In the genomic region with DNA sequence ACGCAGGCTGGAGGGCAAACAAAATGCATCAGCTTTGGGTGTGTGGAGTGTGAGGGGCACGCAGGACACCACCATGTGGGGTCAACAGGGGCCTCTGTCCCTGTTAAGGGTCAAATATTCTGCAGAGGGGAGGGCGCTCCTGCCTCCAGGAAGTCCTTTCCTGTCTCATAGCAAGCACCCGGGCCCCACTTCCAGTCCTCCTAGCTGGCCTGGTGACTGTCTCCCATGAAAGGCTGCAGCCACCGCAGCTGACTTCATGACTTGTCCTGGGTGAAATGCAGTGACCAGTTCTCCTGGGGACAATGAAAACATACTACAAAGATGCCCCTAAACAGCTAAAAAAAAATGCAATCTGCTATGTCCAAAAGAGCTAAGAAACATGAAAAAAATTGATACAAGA, we compare ENCODE assay signal across 16 cellular contexts. TPM values are rescaled to one million over a fixed set of nuclear protein-coding genes. Genes with fewer than 3 reads are reported as not detected.
DNase-seq lines count a peak whose midpoint lies in the region; ATAC-seq and TF ChIP-seq lines count a peak whose summit lies in the region.
"Had no signal": no experiment of that assay in that cellular context is flagged by ENCODE, and none has a peak within 500 bp of the region (broad histone marks: within the 10 kb centered on the region; RNA-seq: fewer than 3 reads in every experiment).

No MANE protein-coding gene starts in this region.

- no peak overlapping the region for H3K4me3 ChIP-seq in left ventricle myocardium inferior
- H3K4me3 ChIP-seq: GM12878, HAP-1 had no signal

- H3K27ac ChIP-seq in left ventricle myocardium inferior (replicated peaks) = no peak overlapping the region

- ATAC-seq in activated T-cell treated with anti-CD3 and anti-CD28 coated beads, Interleukin-2, amount 50 U/mL, for 4 hours = no peak
- ATAC-seq: GM12878, Right ventricle myocardium inferior had no signal

- TF ChIP-seq CTCF in chondrocyte (IDR thresholded peaks at IDR 0.05) (no peak), neural crest cell (conservative IDR thresholded peaks at IDR 0.05) (no peak), left ventricle myocardium inferior (IDR thresholded peaks at IDR 0.05; ENCODE audit: borderline replicate concordance) (no peak)

- H3K27me3 ChIP-seq in left ventricle myocardium inferior (ENCODE audit: low read depth) = no peaks in the 10 kb centered on the region

- no peaks in the 10 kb centered on the region for H3K36me3 ChIP-seq in left ventricle myocardium inferior
- H3K36me3 ChIP-seq: HAP-1 had no signal

- H3K4me1 ChIP-seq in left ventricle myocardium inferior = peaks cover 24% of the 10 kb centered on the region
- H3K4me1 ChIP-seq: HAP-1 had no signal

- intact Hi-C loops in left ventricle myocardium inferior (cut with micrococcal nuclease) = no loop called here

- peaks cover 32% of the 10 kb centered on the region for H3K4me1 Mint-ChIP-seq in activated T-cell treated with anti-CD3 and anti-CD28 coated beads, Interleukin-2, amount 50 U/mL, for 24 hours (ENCODE audit: low read depth)
- H3K4me1 Mint-ChIP-seq in activated T-cell treated with anti-CD3 and anti-CD28 coated beads, Interleukin-2, amount 50 U/mL, for 4 hours (ENCODE audit: low read depth) = peaks cover 35% of the 10 kb centered on the region
- H3K4me1 Mint-ChIP-seq in chondrocyte (ENCODE audit: low read depth) = peaks cover 11% of the 10 kb centered on the region
- H3K4me1 Mint-ChIP-seq in neural crest cell = peaks cover 13% of the 10 kb centered on the region

- peak; percentile 27 for DNase-seq in activated T-cell treated with anti-CD3 and anti-CD28 coated beads, Interleukin-2, amount 50 U/mL, for 24 hours
- no peak for DNase-seq in activated T-cell treated with anti-CD3 and anti-CD28 coated beads, Interleukin-2, amount 50 U/mL, for 4 hours
- peak; percentile 68 for DNase-seq in chondrocyte (ENCODE audit: low spot score)
- no peak for DNase-seq in neural crest cell (ENCODE audit: low read depth, low spot score)
- DNase-seq in OCI-M2 (lab: John Stamatoyannopoulos, UW; ENCODE audit: unreplicated experiment) = no peak
- DNase-seq in mesenteric fat pad (ENCODE audit: low spot score) = no peak
- DNase-seq in left ventricle myocardium inferior = no peak
- no peak for DNase-seq in NCI-H146 treated with DMSO at 0.1 percent for 48 hours (lab: John Stamatoyannopoulos, UW; ENCODE audit: unreplicated experiment)
- DNase-seq: C1 segment of cervical spinal cord, Caco-2, KBM-7, NCI-H2107, NCI-H226 had no signal

- H3K9me3 Mint-ChIP-seq in activated T-cell treated with anti-CD3 and anti-CD28 coated beads, Interleukin-2, amount 50 U/mL, for 24 hours = no peaks in the 10 kb centered on the region
- no peaks in the 10 kb centered on the region for H3K9me3 Mint-ChIP-seq in activated T-cell treated with anti-CD3 and anti-CD28 coated beads, Interleukin-2, amount 50 U/mL, for 4 hours
- H3K9me3 Mint-ChIP-seq in chondrocyte (ENCODE audit: low read depth) (no peaks in the 10 kb centered on the region), neural crest cell (no peaks in the 10 kb centered on the region)

- H3K4me3 Mint-ChIP-seq in activated T-cell treated with anti-CD3 and anti-CD28 coated beads, Interleukin-2, amount 50 U/mL, for 24 hours = no peak overlapping the region
- no peak overlapping the region for H3K4me3 Mint-ChIP-seq in activated T-cell treated with anti-CD3 and anti-CD28 coated beads, Interleukin-2, amount 50 U/mL, for 4 hours
- no peak overlapping the region for H3K4me3 Mint-ChIP-seq in chondrocyte (ENCODE audit: unreplicated experiment)
- H3K4me3 Mint-ChIP-seq in neural crest cell = peak overlapping the region; percentile 38

- H3K27me3 Mint-ChIP-seq in activated T-cell treated with anti-CD3 and anti-CD28 coated beads, Interleukin-2, amount 50 U/mL, for 24 hours = no peaks in the 10 kb centered on the region
- H3K27me3 Mint-ChIP-seq in activated T-cell treated with anti-CD3 and anti-CD28 coated beads, Interleukin-2, amount 50 U/mL, for 4 hours (ENCODE audit: low read depth) = peaks cover 2% of the 10 kb centered on the region
- peaks cover 3% of the 10 kb centered on the region for H3K27me3 Mint-ChIP-seq in chondrocyte (ENCODE audit: low read depth)
- H3K27me3 Mint-ChIP-seq in neural crest cell (ENCODE audit: low read depth) = peaks cover 11% of the 10 kb centered on the region

- H3K36me3 Mint-ChIP-seq in activated T-cell treated with anti-CD3 and anti-CD28 coated beads, Interleukin-2, amount 50 U/mL, for 24 hours (ENCODE audit: low read depth) = peaks cover 7% of the 10 kb centered on the region
- H3K36me3 Mint-ChIP-seq in activated T-cell treated with anti-CD3 and anti-CD28 coated beads, Interleukin-2, amount 50 U/mL, for 4 hours (ENCODE audit: insufficient read depth) = no peaks in the 10 kb centered on the region
- H3K36me3 Mint-ChIP-seq in chondrocyte (ENCODE audit: low read depth) = no peaks in the 10 kb centered on the region
- H3K36me3 Mint-ChIP-seq in neural crest cell (ENCODE audit: low read depth) = no peaks in the 10 kb centered on the region

- no peak overlapping the region for H3K27ac Mint-ChIP-seq in activated T-cell treated with anti-CD3 and anti-CD28 coated beads, Interleukin-2, amount 50 U/mL, for 24 hours
- no peak overlapping the region for H3K27ac Mint-ChIP-seq in chondrocyte (ENCODE audit: unreplicated experiment)
- H3K27ac Mint-ChIP-seq in neural crest cell (ENCODE audit: unreplicated experiment) = no peak overlapping the region

- H3K9me3 ChIP-seq in left ventricle myocardium inferior (replicated peaks) = no peaks in the 10 kb centered on the region
- H3K9me3 ChIP-seq: Caco-2, HAP-1 had no signal

RNA-seq across cellular contexts. Expression of gene LGMN, which starts 53.6 kb away (rescaled TPM):
- 1 to 10 TPM; 2.9 to 4.8 (median 3.3) TPM for total RNA-seq in activated T-cell treated with anti-CD3 and anti-CD28 coated beads, Interleukin-2, amount 50 U/mL, for 4 hours
- total RNA-seq in chondrocyte = 72.2 to 134 TPM (median 130 TPM) in 3 replicates
- total RNA-seq in neural crest cell = 35.3 and 37.0 TPM in 2 replicates
- 150 TPM for total RNA-seq in mesenteric fat pad
- total RNA-seq in left ventricle myocardium inferior = 100 TPM

Comparison
In these comparisons a context has a peak if more than half of its experiments do, and no peak if none do; other contexts are left out.
1. DNase-seq: peak in activated T-cell treated with anti-CD3 and anti-CD28 coated beads, Interleukin-2, amount 50 U/mL, for 24 hours (single experiment) and chondrocyte (single experiment); none in activated T-cell treated with anti-CD3 and anti-CD28 coated beads, Interleukin-2, amount 50 U/mL, for 4 hours (single experiment), neural crest cell (single experiment), OCI-M2 (single experiment), mesenteric fat pad (single experiment), left ventricle myocardium inferior (single experiment) and NCI-H146 treated with DMSO at 0.1 percent for 48 hours (single experiment).